1 cellular context compared by ENCODE assay signal in genomic region chr1:170731566-170732261, GRCh38.
A peak's percentile ranks its signal among the peaks of the same experiment; 100 is the strongest.
TF ChIP-seq lines count a peak whose summit lies in the region.

No MANE protein-coding gene starts in this region.

TF ChIP-seq in SK-N-SH, 30 proteins besides CTCF, POLR2A, EP300 and RAD21:
- TF ChIP-seq FOXM1 (IDR thresholded peaks at IDR 0.05; ENCODE audit: low read depth), result no peak
- TF ChIP-seq TEAD4 (IDR thresholded peaks at IDR 0.05; ENCODE audit: borderline replicate concordance, insufficient read depth), result peak; percentile 18; the same call in 1 of the 2 replicates
- peak; percentile 34 for TF ChIP-seq POLR2AphosphoS5 (IDR thresholded peaks at IDR 0.05; ENCODE audit: low read depth, low read length)
- TF ChIP-seq, protein P1, sequence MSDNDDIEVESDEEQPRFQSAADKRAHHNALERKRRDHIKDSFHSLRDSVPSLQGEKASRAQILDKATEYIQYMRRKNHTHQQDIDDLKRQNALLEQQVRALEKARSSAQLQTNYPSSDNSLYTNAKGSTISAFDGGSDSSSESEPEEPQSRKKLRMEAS (IDR thresholded peaks at IDR 0.05; ENCODE audit: low read depth), result 0 out of 2 replicates have a peak, but pooled peaks have one; percentile 3
